ENCODE assay signal across 22 cellular contexts in genomic region chr14:45559626-45560025, GRCh38.
"Had no signal": no experiment of that assay in that cellular context is flagged by ENCODE, and none has a peak within 500 bp of the region (broad histone marks: within the 10 kb centered on the region; RNA-seq: fewer than 3 reads in every experiment).

No MANE protein-coding gene starts in this region.

- H3K9me3 Mint-ChIP-seq: activated naive CD4-positive, alpha-beta T cell treated with anti-CD3 and anti-CD28 coated beads for 36 hours; neural crest cell; stimulated activated naive CD8-positive, alpha-beta T cell treated with anti-CD3 and anti-CD28 coated beads, Interleukin-15, Interleukin-2, amounts not matched to agents 100 ng/mL and 50 ng/mL, for 24 hours; T-helper 1 cell treated with Interleukin-12 subunit alpha and Interleukin-12 subunit beta and Interleukin-4 antibody, amounts not matched to agents 30 μg/mL and 1 μg/mL, for 36 hours had no signal

- H3K27me3 ChIP-seq: heart left ventricle, left lung, thyroid gland had no signal

- H3K27ac ChIP-seq: heart left ventricle, left lung, prostate gland, thyroid gland had no signal

- H3K4me1 Mint-ChIP-seq: naive thymus-derived CD4-positive, alpha-beta T cell; neural crest cell had no signal

- H3K9me3 ChIP-seq: heart left ventricle, left lung, prostate gland, thyroid gland had no signal

- H3K4me1 ChIP-seq: heart left ventricle, left lung, prostate gland, thyroid gland had no signal

- H3K27ac Mint-ChIP-seq: activated naive CD4-positive, alpha-beta T cell treated with anti-CD3 and anti-CD28 coated beads for 36 hours; naive thymus-derived CD4-positive, alpha-beta T cell; stimulated activated naive CD8-positive, alpha-beta T cell treated with anti-CD3 and anti-CD28 coated beads, Interleukin-15, Interleukin-2, amounts not matched to agents 100 ng/mL and 50 ng/mL, for 24 hours; T-helper 1 cell treated with Interleukin-12 subunit alpha and Interleukin-12 subunit beta and Interleukin-4 antibody, amounts not matched to agents 30 μg/mL and 1 μg/mL, for 36 hours had no signal

- DNase-seq: activated CD4-positive, alpha-beta T cell treated with anti-CD3 and anti-CD28 coated beads for 4 hours; activated CD4-positive, alpha-beta T cell treated with anti-CD3 and anti-CD28 coated beads, Interleukin-2, amount 50 U/mL, for 48 hours; activated CD4-positive, CD25-positive, alpha-beta regulatory T cell; activated CD8-positive, alpha-beta memory T cell treated with anti-CD3 and anti-CD28 coated beads, Interleukin-2, amount 50 U/mL, for 48 hours; activated naive CD4-positive, alpha-beta T cell treated with anti-CD3 and anti-CD28 coated beads for 36 hours; activated T-cell treated with anti-CD3 and anti-CD28 coated beads, Interleukin-2, amount 50 U/mL, for 4 hours; cortex of kidney; heart left ventricle; kidney; naive thymus-derived CD4-positive, alpha-beta T cell; stimulated activated CD4-positive, alpha-beta T cell treated with anti-CD3 and anti-CD28 coated beads, Interleukin-12 subunit alpha, Interleukin-12 subunit beta, amount 100 ng/mL, for 4 hours; stimulated activated CD4-positive, alpha-beta T cell treated with anti-CD3 and anti-CD28 coated beads, Interleukin-4, amount 100 ng/mL, for 4 hours; substantia nigra; T1000; thyroid gland had no signal

- FAIRE-seq: endometrium, kidney had no signal

- H3K4me3 ChIP-seq: heart left ventricle, left lung, lung, prostate gland, thyroid gland had no signal

- H3K36me3 Mint-ChIP-seq: naive thymus-derived CD4-positive, alpha-beta T cell had no signal

- H3K36me3 ChIP-seq: heart left ventricle, left lung, prostate gland, thyroid gland had no signal

- H3K27me3 Mint-ChIP-seq: naive thymus-derived CD4-positive, alpha-beta T cell; stimulated activated naive CD8-positive, alpha-beta T cell treated with anti-CD3 and anti-CD28 coated beads, Interleukin-15, Interleukin-2, amounts not matched to agents 100 ng/mL and 50 ng/mL, for 24 hours had no signal

- H3K4me3 Mint-ChIP-seq: activated naive CD4-positive, alpha-beta T cell treated with anti-CD3 and anti-CD28 coated beads for 36 hours; activated T-cell treated with anti-CD3 and anti-CD28 coated beads, Interleukin-2, amount 50 U/mL, for 4 hours; naive thymus-derived CD4-positive, alpha-beta T cell; neural crest cell; stimulated activated naive CD8-positive, alpha-beta T cell treated with anti-CD3 and anti-CD28 coated beads, Interleukin-15, Interleukin-2, amounts not matched to agents 100 ng/mL and 50 ng/mL, for 24 hours; T-helper 1 cell treated with Interleukin-12 subunit alpha and Interleukin-12 subunit beta and Interleukin-4 antibody, amounts not matched to agents 30 μg/mL and 1 μg/mL, for 36 hours had no signal
